In the genomic region with DNA sequence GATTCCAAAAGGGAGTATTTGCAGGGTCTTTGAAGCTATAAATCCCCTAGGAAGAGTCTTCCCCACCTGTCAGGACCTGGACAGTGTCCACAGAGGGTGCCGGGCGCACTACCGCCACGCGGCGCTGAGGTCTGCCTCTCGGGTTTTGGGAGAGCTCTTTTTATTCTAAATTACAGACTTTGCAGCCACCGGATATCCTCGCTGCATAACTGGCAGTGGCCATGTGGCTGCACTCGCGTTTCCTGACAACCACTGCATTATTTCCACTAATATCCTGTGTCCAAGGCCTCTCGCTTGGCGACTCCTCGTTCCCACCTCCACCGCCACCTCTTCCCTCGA, we compare ENCODE assay signal across 8 cellular contexts. TPM values are rescaled to one million over a fixed set of nuclear protein-coding genes. Genes with fewer than 3 reads are reported as not detected.
DNase-seq lines count a peak whose midpoint lies in the region; ATAC-seq, FAIRE-seq and TF ChIP-seq lines count a peak whose summit lies in the region.

No MANE protein-coding gene starts in this region.

- H3K36me3 ChIP-seq in thoracic aorta: no peaks in the 10 kb centered on the region

- H3K36me3 Mint-ChIP-seq in effector memory CD8-positive, alpha-beta T cell (ENCODE audit: insufficient read depth): peaks cover 21% of the 10 kb centered on the region
- peaks cover 6% of the 10 kb centered on the region for H3K36me3 Mint-ChIP-seq in memory B cell

- ATAC-seq in effector memory CD8-positive, alpha-beta T cell (replicated peaks): peak; percentile 16
- no peak for ATAC-seq in memory B cell (ENCODE audit: low read depth)
- peak; percentile 51 for ATAC-seq in thoracic aorta (ENCODE audit: insufficient number of reproducible peaks, low FRiP score, low read depth)

- peak overlapping the region; percentile 29 to 41 for H3K27ac Mint-ChIP-seq in effector memory CD8-positive, alpha-beta T cell
- H3K27ac Mint-ChIP-seq in memory B cell: peak overlapping the region; percentile 77

- peaks cover 32 to 45% of the 10 kb centered on the region in 2 donors for H3K4me1 Mint-ChIP-seq in effector memory CD8-positive, alpha-beta T cell (ENCODE audit: low read depth in 2 of 2)
- H3K4me1 Mint-ChIP-seq in memory B cell: peaks cover 27% of the 10 kb centered on the region

- H3K27ac ChIP-seq in HL-60 (replicated peaks) (peak overlapping the region; percentile 72), thoracic aorta (peak overlapping the region; percentile 74 to 78)

- FAIRE-seq in GM12892 (lab: Jason Lieb, UNC): peak; percentile 79

- TF ChIP-seq CTCF in HL-60 (IDR thresholded peaks at IDR 0.05; ENCODE audit: insufficient read depth, low read length) (no peak), thoracic aorta (IDR thresholded peaks at IDR 0.05) (peak; percentile 51)

- H3K27me3 ChIP-seq in HL-60 (ENCODE audit: insufficient read depth, poor library complexity, severe bottlenecking): no peaks in the 10 kb centered on the region
- H3K27me3 ChIP-seq in thoracic aorta (replicated peaks; ENCODE audit: insufficient read depth): no peaks in the 10 kb centered on the region

- no peak for TF ChIP-seq POLR2A in GM12892 (IDR thresholded peaks at IDR 0.05; ENCODE audit: low read depth, low read length)

- H3K27me3 Mint-ChIP-seq in effector memory CD8-positive, alpha-beta T cell: no peaks in the 10 kb centered on the region
- no peaks in the 10 kb centered on the region for H3K27me3 Mint-ChIP-seq in memory B cell

- H3K4me3 ChIP-seq in HL-60 (replicated peaks; ENCODE audit: insufficient read depth, low read length) (peak overlapping the region; percentile 87), thoracic aorta (peak overlapping the region; percentile 96)

- peaks cover 21 to 39% of the 10 kb centered on the region in 2 donors for H3K4me1 ChIP-seq in thoracic aorta (ENCODE audit: control insufficient read depth in 1 of 2, low read depth in 2 of 2)

- H3K9me3 Mint-ChIP-seq in effector memory CD8-positive, alpha-beta T cell: no peaks in the 10 kb centered on the region
- no peaks in the 10 kb centered on the region for H3K9me3 Mint-ChIP-seq in memory B cell

- DNase-seq in AG08395 (ENCODE audit: low spot score) (peak; percentile 66), GM12892 (ENCODE audit: insufficient read length) (no peak), HL-60 (ENCODE audit: low read depth in 1 of 2, low spot score in 1 of 2) (peak in 1 of 2 experiments; percentile 45), SW480 (ENCODE audit: low spot score) (peak; percentile 59), memory B cell (ENCODE audit: low spot score in 2 of 2) (no peak), thoracic aorta (ENCODE audit: low spot score) (peak; percentile 24), midbrain (lab: John Stamatoyannopoulos, UW) (no peak)
- peak in 1 of 3 experiments; percentile 12 for DNase-seq in effector memory CD8-positive, alpha-beta T cell

- no peaks in the 10 kb centered on the region for H3K9me3 ChIP-seq in thoracic aorta

- H3K4me3 Mint-ChIP-seq in effector memory CD8-positive, alpha-beta T cell: peak overlapping the region; percentile 81 to 95
- peak overlapping the region; percentile 95 for H3K4me3 Mint-ChIP-seq in memory B cell

RNA-seq across cellular contexts. Expression of a gene that starts 0.6 kb away (rescaled TPM):
- 64.2 TPM for polyA plus RNA-seq in GM12892 (2012; ENCODE audit: missing spikeins)
- total RNA-seq in thoracic aorta: 10 to 100 TPM; 22.2 to 25.6 TPM

Comparison
In these comparisons a context has a peak if more than half of its experiments do, and no peak if none do; other contexts are left out.
1. DNase-seq: peak in AG08395 (single experiment), SW480 (single experiment) and thoracic aorta (single experiment); none in GM12892 (single experiment), memory B cell (0 of 2) and midbrain (single experiment).